9 cellular contexts compared by ENCODE assay signal in the genomic region with DNA sequence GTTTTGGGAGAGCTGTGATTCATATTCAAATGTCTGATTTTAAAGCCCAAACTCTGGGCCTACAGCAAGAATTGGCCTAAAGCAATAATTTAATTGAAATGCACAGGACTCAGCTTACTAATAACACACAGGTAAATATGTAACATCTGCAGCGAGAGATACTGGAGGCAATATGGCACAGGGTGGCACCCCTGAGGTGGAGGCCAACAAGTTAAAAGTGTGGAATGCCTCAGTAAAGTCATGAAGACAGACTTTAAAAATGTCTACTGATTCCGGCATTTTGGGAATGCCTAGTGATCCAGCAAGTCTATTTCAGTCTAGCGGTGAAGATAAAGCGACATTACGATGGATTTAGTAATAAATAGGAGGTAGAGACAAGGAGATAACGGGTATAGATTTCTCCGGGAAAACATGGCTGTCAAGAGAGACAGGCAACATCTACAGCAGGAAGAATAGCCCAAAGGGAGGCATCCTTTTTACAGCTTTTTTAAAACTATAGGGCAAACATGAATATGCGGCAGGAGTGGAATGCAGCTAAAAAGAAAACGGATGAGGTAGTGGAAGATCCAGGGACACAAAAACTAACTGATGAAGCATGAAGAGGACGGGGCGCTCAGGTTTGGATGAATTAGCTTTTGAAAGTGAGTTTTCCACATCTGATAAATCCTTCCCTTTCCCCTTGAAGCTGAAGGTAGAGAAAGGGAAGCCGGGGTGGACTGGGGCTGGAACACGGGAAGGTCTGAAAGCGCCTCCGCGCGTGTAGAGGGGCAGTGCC. TPM values are rescaled to one million over a fixed set of nuclear protein-coding genes. Genes with fewer than 3 reads are reported as not detected.
DNase-seq lines count a peak whose midpoint lies in the region; ATAC-seq, FAIRE-seq and TF ChIP-seq lines count a peak whose summit lies in the region.
"Had no signal": no experiment of that assay in that cellular context is flagged by ENCODE, and none has a peak within 500 bp of the region (broad histone marks: within the 10 kb centered on the region; RNA-seq: fewer than 3 reads in every experiment).

No MANE protein-coding gene starts in this region.

- TF ChIP-seq EP300 in gastroesophageal sphincter (IDR thresholded peaks at IDR 0.05), result no peak

- 21 to 23% methylated on average over 14 to 15 of the region's 17 CpGs for WGBS in gastroesophageal sphincter (ENCODE audit: low coverage in 1 of 2), 2 donors

- peak overlapping the region in 3 of 4 donors; percentile 87 to 95 (median 92) for H3K27ac ChIP-seq in gastroesophageal sphincter
- peak overlapping the region; percentile 83 for H3K27ac ChIP-seq in skeletal muscle tissue (ENCODE audit: low read depth, low read length)

- peaks cover 0 to 31% (median 0%) of the 10 kb centered on the region in 3 donors for H3K4me1 ChIP-seq in gastroesophageal sphincter
- peaks cover 11 to 21% (median 16%) of the 10 kb centered on the region in 3 donors for H3K4me1 ChIP-seq in skeletal muscle tissue (ENCODE audit: control insufficient read depth in 3 of 3, insufficient read depth in 3 of 3, low read length in 3 of 3)

- ATAC-seq in gastroesophageal sphincter, result no peak

- H3K36me3 ChIP-seq in gastroesophageal sphincter (no peaks in the 10 kb centered on the region), skeletal muscle tissue (ENCODE audit: control insufficient read depth in 3 of 3, insufficient read depth in 3 of 3, low read length in 3 of 3) (no peaks in the 10 kb centered on the region)

- DNase-seq in DMS 273 (lab: John Stamatoyannopoulos, UW; ENCODE audit: unreplicated experiment) (peak; percentile 42), DMS 273 treated with DMSO at 0.1 percent for 48 hours (lab: John Stamatoyannopoulos, UW) (no peak), SW480 (ENCODE audit: low spot score) (peak; percentile 29), frontal cortex (ENCODE audit: low spot score in 2 of 2) (no peak), NCI-H82 treated with DMSO at 0.1 percent for 48 hours (lab: John Stamatoyannopoulos, UW; ENCODE audit: unreplicated experiment) (no peak), T-helper 9 cell (no peak)

- H3K4me3 ChIP-seq in gastroesophageal sphincter (peak overlapping the region; percentile 69 to 97), skeletal muscle tissue (ENCODE audit: low read length in 3 of 3) (peak overlapping the region; percentile 72 to 92 (median 89))

- no peaks in the 10 kb centered on the region for H3K27me3 ChIP-seq in gastroesophageal sphincter
- H3K27me3 ChIP-seq in skeletal muscle tissue (ENCODE audit: control insufficient read depth in 3 of 3, insufficient read depth in 3 of 3, low read length in 3 of 3), result no peaks in the 10 kb centered on the region

- peak overlapping the region; percentile 77 to 95 (median 91) for H3K9ac ChIP-seq in skeletal muscle tissue (ENCODE audit: low read depth in 1 of 3, low read length in 3 of 3)

- TF ChIP-seq POLR2A in gastroesophageal sphincter (IDR thresholded peaks at IDR 0.05), result no peak

- TF ChIP-seq CTCF in gastroesophageal sphincter (IDR thresholded peaks at IDR 0.05), result no peak

- H3K9me3 ChIP-seq in gastroesophageal sphincter, result no peaks in the 10 kb centered on the region
- H3K9me3 ChIP-seq in skeletal muscle tissue (ENCODE audit: control insufficient read depth in 3 of 3, low read length in 3 of 3), result no peaks in the 10 kb centered on the region

- FAIRE-seq in frontal cortex (lab: Jason Lieb, UNC), result no peak
- FAIRE-seq: A204.1 had no signal

RNA-seq across cellular contexts. Expression of a gene that starts 1.2 kb away (rescaled TPM):
- 1 to 10 TPM; 5.0 to 7.7 (median 5.6) TPM for total RNA-seq in gastroesophageal sphincter
- total RNA-seq in skeletal muscle tissue, result 5.7 TPM
- total RNA-seq in frontal cortex, result 6.5 TPM

RNA-seq across cellular contexts. Expression of a gene that starts 37.3 kb away (rescaled TPM):
- total RNA-seq in gastroesophageal sphincter, result 1 to 10 TPM; 4.2 to 7.5 (median 5.8) TPM
- 5.7 TPM for total RNA-seq in skeletal muscle tissue
- total RNA-seq in frontal cortex, result 20.0 TPM

Comparison
In these comparisons a context has a peak if more than half of its experiments do, and no peak if none do; other contexts are left out.
1. DNase-seq: peak in DMS 273 (single experiment) and SW480 (single experiment); none in DMS 273 treated with DMSO at 0.1 percent for 48 hours (single experiment), frontal cortex (0 of 2), NCI-H82 treated with DMSO at 0.1 percent for 48 hours (single experiment) and T-helper 9 cell (single experiment).